In genomic region chr6:118899948-118900347, GRCh38 we compare ENCODE assay signal across 14 cellular contexts. TPM values are rescaled to one million over a fixed set of nuclear protein-coding genes. Genes with fewer than 3 reads are reported as not detected.
DNase-seq lines count a peak whose midpoint lies in the region; ATAC-seq and TF ChIP-seq lines count a peak whose summit lies in the region.
"Had no signal": no experiment of that assay in that cellular context is flagged by ENCODE, and none has a peak within 500 bp of the region (broad histone marks: within the 10 kb centered on the region; RNA-seq: fewer than 3 reads in every experiment).

No MANE protein-coding gene starts in this region.

- peaks cover 66% of the 10 kb centered on the region for H3K79me2 ChIP-seq in OCI-LY1 (ENCODE audit: insufficient read depth, low read length)

- H3K27me3 ChIP-seq in OCI-LY1 (ENCODE audit: insufficient read depth, low read length) = no peaks in the 10 kb centered on the region
- H3K27me3 ChIP-seq in WERI-Rb-1 (ENCODE audit: insufficient read depth, low read depth, severe bottlenecking) = no peaks in the 10 kb centered on the region
- H3K27me3 ChIP-seq: gastroesophageal sphincter had no signal

- peak overlapping the region; percentile 4; the same call in 1 of the 2 replicates for H3K4me2 ChIP-seq in OCI-LY1 (ENCODE audit: low read length)

- peak; percentile 71 for ATAC-seq in stimulated activated naive CD8-positive, alpha-beta T cell treated with anti-CD3 and anti-CD28 coated beads, Interleukin-15, Interleukin-2, amounts not matched to agents 100 U/mL and 50 U/mL, for 24 hours
- ATAC-seq: gastroesophageal sphincter; right cardiac atrium; stimulated activated naive B cell treated with anti-CD40 and anti-IgM and Interleukin-4, amounts not matched to agents 10 μg/mL and 1 μg/mL and 100 μg/mL, for 72 hours had no signal

- no peak overlapping the region for H3K4me3 Mint-ChIP-seq in chondrocyte (ENCODE audit: unreplicated experiment)
- H3K4me3 Mint-ChIP-seq: B cell; immature natural killer cell; stimulated activated naive B cell treated with anti-CD40 and anti-IgM and Interleukin-4, amounts not matched to agents 10 μg/mL and 1 μg/mL and 100 μg/mL, for 72 hours had no signal

- H3F3A ChIP-seq in OCI-LY1 (ENCODE audit: insufficient read depth, low read length) = no peaks in the 10 kb centered on the region

- peak overlapping the region; percentile 16 for H3K27ac ChIP-seq in OCI-LY1 (ENCODE audit: low read depth, low read length, poor library complexity, severe bottlenecking)
- no peak overlapping the region for H3K27ac ChIP-seq in WERI-Rb-1
- H3K27ac ChIP-seq: gastroesophageal sphincter had no signal

- H3K4me1 ChIP-seq in OCI-LY1 (ENCODE audit: insufficient read depth, low read length, severe bottlenecking) = peaks cover 58% of the 10 kb centered on the region

- H3K4me3 ChIP-seq in OCI-LY1 (ENCODE audit: low read depth, low read length, poor library complexity, severe bottlenecking) (no peak overlapping the region), WERI-Rb-1 (ENCODE audit: low read depth, low read length) (no peak overlapping the region)
- H3K4me3 ChIP-seq: gastroesophageal sphincter had no signal

- H3K36me3 ChIP-seq in OCI-LY1 (ENCODE audit: insufficient read depth, low read length) (peaks cover 62% of the 10 kb centered on the region), WERI-Rb-1 (peaks cover 66% of the 10 kb centered on the region)

- H3K9me3 ChIP-seq in OCI-LY1 (ENCODE audit: low read length) = no peaks in the 10 kb centered on the region
- H3K9me3 ChIP-seq in WERI-Rb-1 (ENCODE audit: severe bottlenecking) = no peaks in the 10 kb centered on the region
- H3K9me3 ChIP-seq: gastroesophageal sphincter had no signal

- TF ChIP-seq CTCF in OCI-LY1 (IDR thresholded peaks at IDR 0.05; ENCODE audit: low read length) = no peak
- no peak for TF ChIP-seq CTCF in chondrocyte (IDR thresholded peaks at IDR 0.05)
- TF ChIP-seq CTCF in WERI-Rb-1 (IDR thresholded peaks at IDR 0.05; ENCODE audit: low read depth, low read length) = no peak

- peaks cover 65% of the 10 kb centered on the region for H3K4me1 Mint-ChIP-seq in chondrocyte (ENCODE audit: low read depth)

- H4K20me1 ChIP-seq in OCI-LY1 (ENCODE audit: insufficient read depth, low read length) = no peaks in the 10 kb centered on the region

- no peaks in the 10 kb centered on the region for H3K27me3 Mint-ChIP-seq in chondrocyte (ENCODE audit: low read depth)
- H3K27me3 Mint-ChIP-seq: B cell; stimulated activated naive B cell treated with anti-CD40 and anti-IgM and Interleukin-4, amounts not matched to agents 10 μg/mL and 1 μg/mL and 100 μg/mL, for 72 hours had no signal

- no peak overlapping the region for H2AFZ ChIP-seq in OCI-LY1 (ENCODE audit: low read length)

- peaks cover 22% of the 10 kb centered on the region for H3K36me3 Mint-ChIP-seq in chondrocyte (ENCODE audit: low read depth)

- H3K9me2 ChIP-seq in OCI-LY1 (ENCODE audit: low read depth, low read length) = no peaks in the 10 kb centered on the region

- no peak overlapping the region for H3K9ac ChIP-seq in OCI-LY1 (ENCODE audit: low read length)

- peak; percentile 33 for DNase-seq in stimulated activated CD4-positive, alpha-beta T cell treated with anti-CD3 and anti-CD28 coated beads, Interleukin-15, amount 100 ng/mL, for 24 hours
- DNase-seq in stimulated activated CD4-positive, alpha-beta T cell treated with anti-CD3 and anti-CD28 coated beads, Interleukin-2, amount 100 ng/mL, for 48 hours = no peak
- no peak for DNase-seq in chondrocyte (ENCODE audit: low spot score)
- no peak for DNase-seq in stimulated activated naive CD8-positive, alpha-beta T cell treated with anti-CD3 and anti-CD28 coated beads, Interleukin-15, Interleukin-2, amounts not matched to agents 100 U/mL and 50 U/mL, for 24 hours
- DNase-seq in NCI-H2029 treated with DMSO at 0.1 percent for 48 hours (lab: John Stamatoyannopoulos, UW) = no peak
- no peak for DNase-seq in WERI-Rb-1
- DNase-seq in NOMO-1 treated with DMSO at 0.1 percent for 48 hours (lab: John Stamatoyannopoulos, UW; ENCODE audit: unreplicated experiment) = no peak
- DNase-seq: immature natural killer cell; NCI-H1930; right cardiac atrium; stimulated activated naive B cell treated with anti-CD40 and anti-IgM and Interleukin-4, amounts not matched to agents 10 μg/mL and 1 μg/mL and 100 μg/mL, for 72 hours had no signal

- peak overlapping the region; percentile 38 for H3K27ac Mint-ChIP-seq in chondrocyte (ENCODE audit: unreplicated experiment)
- H3K27ac Mint-ChIP-seq: B cell; stimulated activated naive B cell treated with anti-CD40 and anti-IgM and Interleukin-4, amounts not matched to agents 10 μg/mL and 1 μg/mL and 100 μg/mL, for 72 hours had no signal

- no peaks in the 10 kb centered on the region for H3K9me3 Mint-ChIP-seq in chondrocyte (ENCODE audit: low read depth)
- H3K9me3 Mint-ChIP-seq: immature natural killer cell; stimulated activated naive B cell treated with anti-CD40 and anti-IgM and Interleukin-4, amounts not matched to agents 10 μg/mL and 1 μg/mL and 100 μg/mL, for 72 hours had no signal

RNA-seq across cellular contexts. Expression of gene ASF1A, which starts 6.0 kb away (rescaled TPM):
- total RNA-seq in chondrocyte = 18.5 to 28.6 TPM (median 18.7 TPM) in 3 replicates

RNA-seq across cellular contexts. Expression of gene MCM9, which starts 35.0 kb away (rescaled TPM):
- total RNA-seq in chondrocyte = 9.9 to 14.1 TPM (median 11.1 TPM) in 3 replicates
